ENCODE assay signal across 20 cellular contexts in genomic region chr2:216733046-216733445, GRCh38. TPM values are rescaled to one million over a fixed set of nuclear protein-coding genes. Genes with fewer than 3 reads are reported as not detected.
"Had no signal": no experiment of that assay in that cellular context is flagged by ENCODE, and none has a peak within 500 bp of the region (broad histone marks: within the 10 kb centered on the region; RNA-seq: fewer than 3 reads in every experiment).

No MANE protein-coding gene starts in this region.

- H3K36me3 ChIP-seq: adrenal gland, breast epithelium had no signal

- ATAC-seq: activated CD4-positive, CD25-positive, alpha-beta regulatory T cell treated with anti-CD3 and anti-CD28 coated beads, Interleukin-2, amount 50 U/mL, for 24 hours; activated CD8-positive, alpha-beta T cell treated with anti-CD3 and anti-CD28 coated beads for 36 hours; activated T-cell treated with anti-CD3 and anti-CD28 coated beads, Interleukin-2, amount 50 U/mL, for 72 hours; PC-3 had no signal

- DNase-seq: activated CD4-positive, alpha-beta T cell treated with anti-CD3 and anti-CD28 coated beads for 4 hours; activated CD8-positive, alpha-beta memory T cell treated with anti-CD3 and anti-CD28 coated beads, Interleukin-2, amount 50 U/mL, for 4 hours; activated CD8-positive, alpha-beta T cell treated with anti-CD3 and anti-CD28 coated beads for 36 hours; activated gamma-delta T cell treated with Interleukin-2 at 50 U/mL for 16 hours; activated naive CD4-positive, alpha-beta T cell treated with anti-CD3 and anti-CD28 coated beads, Interleukin-2, amount 50 U/mL, for 16 hours; activated naive CD8-positive, alpha-beta T cell treated with anti-CD3 and anti-CD28 coated beads, Interleukin-2, amount 10 ng/mL, durations not matched to agents 7 days and 5 days; activated T-cell treated with anti-CD3 and anti-CD28 coated beads, Interleukin-2, amount 50 U/mL, for 72 hours; anterior cingulate cortex; MM.1S; NCI-H1048; NCI-H187 treated with DMSO at 0.1 percent for 48 hours; NCI-H446; NCI-H524 treated with DMSO at 0.1 percent for 48 hours; NCI-H748 treated with DMSO at 0.1 percent for 48 hours; PC-3; SHP77 treated with DMSO at 0.1 percent for 48 hours had no signal

- H3K27ac ChIP-seq: adrenal gland had no signal

- H3K4me1 ChIP-seq: breast epithelium had no signal

- H3K4me3 ChIP-seq: adrenal gland, breast epithelium had no signal

- H3K27me3 ChIP-seq: adrenal gland, breast epithelium had no signal

- H3K9me3 ChIP-seq: adrenal gland, breast epithelium had no signal

RNA-seq across cellular contexts. Expression of gene IGFBP5, which starts 37.7 kb away (rescaled TPM):
- total RNA-seq: activated CD8-positive, alpha-beta T cell treated with anti-CD3 and anti-CD28 coated beads for 36 hours; activated T-cell treated with anti-CD3 and anti-CD28 coated beads, Interleukin-2, amount 50 U/mL, for 72 hours; activated T-helper 2 cell treated with anti-CD3 and anti-CD28 coated beads, Interferon-gamma antibody, Interleukin-2, Interleukin-4, amounts not matched to agents 10 μg/mL and 5 μg/mL and 100 μg/mL, durations not matched to agents 14 hours and 24 hours and 36 hours had no signal
